Comparison of ENCODE assay signal across 19 cellular contexts in genomic region chr1:28761189-28761588, GRCh38. TPM values are rescaled to one million over a fixed set of nuclear protein-coding genes. Genes with fewer than 3 reads are reported as not detected.
DNase-seq lines count a peak whose midpoint lies in the region; ATAC-seq, FAIRE-seq and TF ChIP-seq lines count a peak whose summit lies in the region.
"Had no signal": no experiment of that assay in that cellular context is flagged by ENCODE, and none has a peak within 500 bp of the region (broad histone marks: within the 10 kb centered on the region; RNA-seq: fewer than 3 reads in every experiment).

No MANE protein-coding gene starts in this region.

- DNase-seq in GM23338 (ENCODE audit: low spot score) (peak; percentile 38), T-helper 17 cell (no peak), left kidney (ENCODE audit: low read depth, low spot score) (peak; percentile 25), psoas muscle (no peak), left ventricle myocardium superior (no peak), ascending aorta (ENCODE audit: low spot score in 2 of 2) (no peak), pancreas (no peak), cardiac septum (ENCODE audit: low spot score) (no peak)
- DNase-seq: BE2C; CD4-positive, alpha-beta memory T cell; DMS79; GOT3; HFFc6 had no signal

- no peaks in the 10 kb centered on the region for H3K9me3 Mint-ChIP-seq in GM23338
- H3K9me3 Mint-ChIP-seq: CD4-positive, alpha-beta memory T cell; HFFc6 had no signal

- H3K4me3 ChIP-seq in GM23338 (no peak overlapping the region), psoas muscle (no peak overlapping the region), ascending aorta (no peak overlapping the region), pancreas (no peak overlapping the region)
- H3K4me3 ChIP-seq: GM12878, HAP-1 had no signal

- H3K4me3 Mint-ChIP-seq in GM23338 = no peak overlapping the region
- no peak overlapping the region for H3K4me3 Mint-ChIP-seq in T-helper 17 cell
- H3K4me3 Mint-ChIP-seq: HFFc6 had no signal

- H3K27me3 ChIP-seq in GM23338 (ENCODE audit: insufficient read depth) = no peaks in the 10 kb centered on the region
- H3K27me3 ChIP-seq in psoas muscle (ENCODE audit: insufficient read depth in 3 of 3, low read length in 2 of 3) = no peaks in the 10 kb centered on the region
- no peaks in the 10 kb centered on the region for H3K27me3 ChIP-seq in ascending aorta
- H3K27me3 ChIP-seq in pancreas = no peaks in the 10 kb centered on the region
- H3K27me3 ChIP-seq: BE2C had no signal

- H3K79me2 ChIP-seq in GM23338 (replicated peaks; ENCODE audit: insufficient read depth) = peaks cover 100% of the 10 kb centered on the region

- H3K27me3 Mint-ChIP-seq in GM23338 (ENCODE audit: insufficient read depth, low read depth, poor library complexity) = peaks cover 1% of the 10 kb centered on the region
- no peaks in the 10 kb centered on the region for H3K27me3 Mint-ChIP-seq in T-helper 17 cell
- H3K27me3 Mint-ChIP-seq: CD4-positive, alpha-beta memory T cell had no signal

- no peaks in the 10 kb centered on the region for H3K9me3 ChIP-seq in T-helper 17 cell (ENCODE audit: control insufficient read depth, low read length, poor library complexity, severe bottlenecking)
- H3K9me3 ChIP-seq in psoas muscle = no peaks in the 10 kb centered on the region
- no peaks in the 10 kb centered on the region for H3K9me3 ChIP-seq in ascending aorta
- H3K9me3 ChIP-seq in pancreas = no peaks in the 10 kb centered on the region
- H3K9me3 ChIP-seq: BE2C, HAP-1 had no signal

- 64 to 90% (median 74%) methylated on average over 5 of the region's 5 CpGs for WGBS in psoas muscle, 3 donors
- WGBS in pancreas, 2 donors = 93 to 95% methylated on average over 5 of the region's 5 CpGs

- FAIRE-seq in pancreas (lab: Jason Lieb, UNC) = no peak
- FAIRE-seq: A204.1, GM12878 had no signal

- H3K4me1 Mint-ChIP-seq in GM23338 (peaks cover 5% of the 10 kb centered on the region; the same call in 2 of the 3 replicates), T-helper 17 cell (peaks cover 25% of the 10 kb centered on the region)

- H3K9me2 ChIP-seq in GM23338 (ENCODE audit: insufficient read depth) = no peaks in the 10 kb centered on the region

- peaks cover 69% of the 10 kb centered on the region for H4K20me1 ChIP-seq in GM23338 (replicated peaks; ENCODE audit: insufficient read depth)

- H3K4me1 ChIP-seq in GM23338 (ENCODE audit: insufficient read depth) (peaks cover 10% of the 10 kb centered on the region), psoas muscle (peaks cover 28% of the 10 kb centered on the region), ascending aorta (peaks cover 0 to 3% of the 10 kb centered on the region in 2 donors), pancreas (peaks cover under 1 to 15% (median 10%) of the 10 kb centered on the region in 3 donors)
- H3K4me1 ChIP-seq: BE2C had no signal

- H3K27ac Mint-ChIP-seq in GM23338 = no peak overlapping the region
- peak overlapping the region; percentile 16 for H3K27ac Mint-ChIP-seq in T-helper 17 cell
- H3K27ac Mint-ChIP-seq: HFFc6 had no signal

- H3K27ac ChIP-seq in GM23338 (ENCODE audit: low read depth) = no peak overlapping the region
- peak overlapping the region; percentile 27 for H3K27ac ChIP-seq in psoas muscle
- no peak overlapping the region for H3K27ac ChIP-seq in ascending aorta
- H3K27ac ChIP-seq in pancreas = no peak overlapping the region
- H3K27ac ChIP-seq: C4-2B, HL-60 had no signal

- no peak overlapping the region for H2AFZ ChIP-seq in GM23338

- intact Hi-C loops in psoas muscle (cut with DNase I) = no loop called here
- intact Hi-C loops in left ventricle myocardium superior (cut with micrococcal nuclease) = no loop called here
- intact Hi-C loops in ascending aorta (cut with DNase I) = no loop called here
- intact Hi-C loops in pancreas (cut with DNase I) = no loop called here
- intact Hi-C loops in cardiac septum (cut with DNase I) = no loop called here

- H3K36me3 Mint-ChIP-seq in GM23338 (ENCODE audit: low read depth) (peaks cover 50% of the 10 kb centered on the region), T-helper 17 cell (ENCODE audit: low read depth) (peaks cover 2% of the 10 kb centered on the region)

- peaks cover 6% of the 10 kb centered on the region; the same call in 1 of the 2 replicates for H3K36me3 ChIP-seq in GM23338 (ENCODE audit: insufficient read depth)
- H3K36me3 ChIP-seq in psoas muscle (ENCODE audit: insufficient read depth in 1 of 2, low read depth in 1 of 2) = peaks cover 0 to 21% of the 10 kb centered on the region in 2 donors
- H3K36me3 ChIP-seq in ascending aorta = peaks cover 0 to 26% of the 10 kb centered on the region in 2 donors
- H3K36me3 ChIP-seq in pancreas = no peaks in the 10 kb centered on the region

- TF ChIP-seq CTCF in GM23338 (conservative IDR thresholded peaks at IDR 0.05; ENCODE audit: low read depth in 2 of 2) = no peak
- TF ChIP-seq CTCF in psoas muscle (IDR thresholded peaks at IDR 0.05) = no peak
- TF ChIP-seq CTCF in ascending aorta (IDR thresholded peaks at IDR 0.05) = no peak
- no peak for TF ChIP-seq CTCF in pancreas (IDR thresholded peaks at IDR 0.05)

- H3K4me2 ChIP-seq in GM23338 = no peak overlapping the region

- ATAC-seq in GM23338 (no peak), T-helper 17 cell (no peak), psoas muscle (no peak), left ventricle myocardium superior (no peak), pancreas (no peak)
- ATAC-seq: GM12878 had no signal

- H3F3A ChIP-seq in GM23338 (replicated peaks; ENCODE audit: low read depth) = peaks cover 11% of the 10 kb centered on the region; the same call in 1 of the 2 replicates

TF ChIP-seq in GM23338, 12 proteins besides CTCF, POLR2A, EP300 and RAD21 (continues in another document):
- TF ChIP-seq STAT1 (IDR thresholded peaks at IDR 0.05; ENCODE audit: unreplicated experiment) (no peak), EZH2phosphoT487 (IDR thresholded peaks at IDR 0.05; ENCODE audit: unreplicated experiment) (no peak), ZNF114 (CRISPR knock-in tag; IDR thresholded peaks at IDR 0.05) (no peak), ETS1 (IDR thresholded peaks at IDR 0.05) (no peak), POLR2AphosphoS5 (IDR thresholded peaks at IDR 0.05; ENCODE audit: low read depth) (no peak), REST (IDR thresholded peaks at IDR 0.05; ENCODE audit: unreplicated experiment) (no peak), EZH2 (IDR thresholded peaks at IDR 0.05; ENCODE audit: low read depth, unreplicated experiment) (no peak), JUNB (IDR thresholded peaks at IDR 0.05; ENCODE audit: unreplicated experiment) (no peak), NANOG (IDR thresholded peaks at IDR 0.05; ENCODE audit: borderline replicate concordance) (no peak), CREB1 (CRISPR knock-in tag; IDR thresholded peaks at IDR 0.05; ENCODE audit: low read depth) (no peak)

RNA-seq across cellular contexts. Expression of gene YTHDF2, which starts 24.4 kb away (rescaled TPM):
- 150 and 169 TPM in 2 replicates for total RNA-seq in GM23338 (2014; rRNA removed; shearing (Covaris generic))
- 123 and 130 TPM in 2 replicates for polyA plus RNA-seq in GM23338 (2016; fragmentation: Nextera tagmentation; extraction: Ambion mirVana)
- total RNA-seq in T-helper 17 cell = 10 to 100 TPM; 70.9 to 79.7 TPM
- total RNA-seq in psoas muscle = 10 to 100 TPM; 43.4 to 55.1 (median 49.1) TPM
- polyA plus RNA-seq in psoas muscle = 10 to 100 TPM; 30.3 to 49.0 (median 38.4) TPM
- total RNA-seq in left ventricle myocardium superior = 36.0 TPM
- 50.6 TPM for total RNA-seq in ascending aorta
- 10 to 100 TPM; 17.3 to 40.6 (median 23.6) TPM for total RNA-seq in pancreas
- polyA plus RNA-seq in pancreas = 10 to 100 TPM; 19.7 to 28.2 TPM
- 44.4 TPM for total RNA-seq in cardiac septum

RNA-seq across cellular contexts. Expression of gene OPRD1, which starts 50.8 kb away (rescaled TPM):
- total RNA-seq in GM23338 (2014; rRNA removed; shearing (Covaris generic)) = 2.3 and 3.6 TPM in 2 replicates
- 0.55 and 1.3 TPM in 2 replicates for polyA plus RNA-seq in GM23338 (2016; fragmentation: Nextera tagmentation; extraction: Ambion mirVana)
- total RNA-seq in T-helper 17 cell = not detected
- total RNA-seq in psoas muscle = under 1 TPM in 2 of 4 donors, not detected in 2; 0.02 to 0.07 TPM
- under 1 TPM in 2 of 3 donors, not detected in 1; 0.03 to 0.12 TPM for polyA plus RNA-seq in psoas muscle
- total RNA-seq in left ventricle myocardium superior = not detected
- not detected for total RNA-seq in ascending aorta
- total RNA-seq in pancreas = under 1 TPM; 0.03 to 0.76 (median 0.21) TPM
- under 1 TPM; 0.15 to 0.70 TPM for polyA plus RNA-seq in pancreas
- total RNA-seq in cardiac septum = not detected
- total RNA-seq: CD4-positive, alpha-beta memory T cell; G401; GM12878; HFFc6 had no signal

Comparison
In these comparisons a context has a peak if more than half of its experiments do, and no peak if none do; other contexts are left out.
1. DNase-seq: peak in GM23338 (single experiment) and left kidney (single experiment); none in T-helper 17 cell (0 of 3), psoas muscle (0 of 2), left ventricle myocardium superior (single experiment), ascending aorta (0 of 2), pancreas (0 of 6) and cardiac septum (single experiment).